In the genomic region with DNA sequence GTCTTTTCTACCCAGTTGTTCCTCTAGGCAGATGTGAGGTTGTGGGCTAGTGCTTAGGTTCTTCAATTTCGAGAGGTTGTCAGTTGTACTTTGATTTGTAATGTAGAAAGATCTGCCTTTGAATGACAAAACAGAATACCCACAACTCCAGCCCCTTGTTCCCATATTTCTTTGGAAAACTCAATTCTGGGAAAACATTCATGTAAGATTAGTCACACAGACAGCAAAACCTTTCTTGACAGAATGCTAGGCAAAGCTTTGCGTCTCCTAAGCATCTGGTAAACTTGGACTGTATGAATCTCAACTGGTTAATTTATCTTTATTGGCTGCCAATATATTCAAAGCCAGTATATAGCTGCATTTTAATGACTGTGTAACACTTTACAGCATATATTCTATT, we compare ENCODE assay signal across 21 cellular contexts. TPM values are rescaled to one million over a fixed set of nuclear protein-coding genes. Genes with fewer than 3 reads are reported as not detected.
DNase-seq lines count a peak whose midpoint lies in the region; ATAC-seq and TF ChIP-seq lines count a peak whose summit lies in the region.
"Had no signal": no experiment of that assay in that cellular context is flagged by ENCODE, and none has a peak within 500 bp of the region (broad histone marks: within the 10 kb centered on the region; RNA-seq: fewer than 3 reads in every experiment).

No MANE protein-coding gene starts in this region.

- TF ChIP-seq CTCF in choroid plexus epithelial cell (conservative IDR thresholded peaks at IDR 0.05; ENCODE audit: low read depth, low read length), result no peak
- TF ChIP-seq CTCF in neutrophil (IDR thresholded peaks at IDR 0.05), result no peak

- H3K27me3 ChIP-seq in HUES64 (ENCODE audit: insufficient read depth, low read length), result no peaks in the 10 kb centered on the region
- H3K27me3 ChIP-seq in neutrophil, result no peaks in the 10 kb centered on the region
- H3K27me3 ChIP-seq: foreskin keratinocyte, Peyer's patch had no signal

- H3K4me3 ChIP-seq in HUES64 (ENCODE audit: low read length) (no peak overlapping the region), choroid plexus epithelial cell (ENCODE audit: low read depth, low read length) (no peak overlapping the region), neutrophil (ENCODE audit: low read depth in 1 of 2, low read length in 1 of 2) (no peak overlapping the region)
- H3K4me3 ChIP-seq: Peyer's patch, thoracic aorta had no signal

- H3K4me1 ChIP-seq in HUES64 (ENCODE audit: insufficient read depth, low read length) (peaks cover 8% of the 10 kb centered on the region; the same call in 1 of the 2 replicates), neutrophil (ENCODE audit: control insufficient read depth in 1 of 2, insufficient read depth in 1 of 2, low read depth in 1 of 2, low read length in 1 of 2) (peaks cover 10 to 11% of the 10 kb centered on the region in 2 experiments)
- H3K4me1 ChIP-seq: Peyer's patch had no signal

- H3K36me3 ChIP-seq in HUES64 (ENCODE audit: insufficient read depth, low read length), result peaks cover 57% of the 10 kb centered on the region
- peaks cover 55% of the 10 kb centered on the region for H3K36me3 ChIP-seq in neutrophil

- DNase-seq in GM03348 (ENCODE audit: low spot score) (peak; percentile 17), choroid plexus epithelial cell (ENCODE audit: low read depth) (peak; percentile 26), NCI-H1694 treated with DMSO at 0.1 percent for 48 hours (lab: John Stamatoyannopoulos, UW) (no peak), H4 (ENCODE audit: low spot score) (no peak), middle frontal gyrus (ENCODE audit: extremely low spot score, low spot score) (no peak)
- DNase-seq: activated CD4-positive, alpha-beta memory T cell treated with anti-CD3 and anti-CD28 coated beads for 36 hours; activated naive CD8-positive, alpha-beta T cell treated with anti-CD3 and anti-CD28 coated beads, Interleukin-2, amount 10 ng/mL, durations not matched to agents 7 days and 5 days; activated T-cell treated with anti-CD3 and anti-CD28 coated beads, Interleukin-2, amount 50 U/mL, for 72 hours; Calu3; caudate nucleus; effector CD4-positive, alpha-beta T cell; foreskin keratinocyte; GDM1; left ventricle myocardium superior; NCI-H1436 treated with DMSO at 0.1 percent for 48 hours; Peyer's patch; small intestine had no signal

- H3K9ac ChIP-seq in HUES64 (ENCODE audit: low read depth, low read length), result no peak overlapping the region

- H3K27ac ChIP-seq in HUES64 (ENCODE audit: low read depth, low read length) (peak overlapping the region; percentile 7; the same call in 1 of the 2 replicates), neutrophil (peak overlapping the region; percentile 65)
- H3K27ac ChIP-seq: foreskin keratinocyte, Peyer's patch, thoracic aorta had no signal

- ATAC-seq in HG02973 (IDR thresholded peaks at IDR 0.05; ENCODE audit: unreplicated experiment), result no peak
- ATAC-seq: activated T-cell treated with anti-CD3 and anti-CD28 coated beads, Interleukin-2, amount 50 U/mL, for 72 hours; foreskin keratinocyte; left ventricle myocardium superior had no signal

- 77% methylated on average over 2 of the region's 2 CpGs for WGBS in HUES64

- H3K9me3 ChIP-seq in HUES64 (ENCODE audit: insufficient read depth, low read depth, low read length) (no peaks in the 10 kb centered on the region), neutrophil (no peaks in the 10 kb centered on the region)
- H3K9me3 ChIP-seq: Peyer's patch, thoracic aorta had no signal

RNA-seq across cellular contexts. Expression of a gene that starts 34.9 kb away (rescaled TPM):
- 19.9 TPM for polyA plus RNA-seq in HUES64 (2013, experiment 1 of 2)
- 18.6 TPM for polyA plus RNA-seq in HUES64 (2013, experiment 2 of 2)
- total RNA-seq in H4 (2014; rRNA removed; shearing (Covaris generic)), result 11.9 and 15.1 TPM in 2 replicates

Comparison
In these comparisons a context has a peak if more than half of its experiments do, and no peak if none do; other contexts are left out.
1. DNase-seq: peak in GM03348 (single experiment) and choroid plexus epithelial cell (single experiment); none in NCI-H1694 treated with DMSO at 0.1 percent for 48 hours (single experiment), H4 (single experiment) and middle frontal gyrus (single experiment).